8 cellular contexts compared by ENCODE assay signal in the genomic region with DNA sequence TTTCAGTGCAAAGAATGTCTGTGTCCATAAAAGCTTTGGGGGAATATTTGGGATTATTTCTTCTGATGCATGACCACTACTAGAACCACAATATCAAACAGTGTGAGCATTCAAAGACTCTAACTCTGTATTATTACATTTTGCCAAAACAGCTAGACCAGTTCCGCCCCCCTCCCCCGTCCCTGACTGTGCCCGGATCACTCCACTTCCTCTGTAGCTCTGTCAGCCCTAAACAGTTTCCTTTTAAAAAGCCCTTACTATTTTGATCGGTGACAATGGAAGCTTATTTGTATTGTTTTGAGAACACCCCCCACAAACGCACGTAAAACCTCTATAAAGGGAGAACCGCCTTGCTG. TPM values are rescaled to one million over a fixed set of nuclear protein-coding genes. Genes with fewer than 3 reads are reported as not detected.
DNase-seq lines count a peak whose midpoint lies in the region; ATAC-seq lines count a peak whose summit lies in the region.

No MANE protein-coding gene starts in this region.

- peak overlapping the region in 1 of 2 donors; percentile 27 for H3K27ac Mint-ChIP-seq in natural killer cell treated with Interleukin-12 subunit alpha and Interleukin-12 subunit beta and Interleukin-15 and Interleukin-18, amount 100 ng/mL, for 72 hours

- no peaks in the 10 kb centered on the region for H3K9me3 Mint-ChIP-seq in natural killer cell treated with Interleukin-12 subunit alpha and Interleukin-12 subunit beta and Interleukin-15 and Interleukin-18, amount 100 ng/mL, for 72 hours

- H3K27me3 ChIP-seq in HAP-1 (ENCODE audit: low read depth) (no peaks in the 10 kb centered on the region), endocrine pancreas (ENCODE audit: control insufficient read depth, insufficient read depth, low read length) (peaks cover 5% of the 10 kb centered on the region)

- H3K4me3 ChIP-seq in HAP-1 (peak overlapping the region; percentile 32), endocrine pancreas (ENCODE audit: control insufficient read depth, insufficient read depth, low read length) (no peak overlapping the region)

- peaks cover 3 to 14% of the 10 kb centered on the region in 2 donors for H3K4me1 Mint-ChIP-seq in natural killer cell treated with Interleukin-12 subunit alpha and Interleukin-12 subunit beta and Interleukin-15 and Interleukin-18, amount 100 ng/mL, for 72 hours (ENCODE audit: low read depth in 2 of 2)

- peak overlapping the region; percentile 41 for H3K9ac ChIP-seq in endocrine pancreas (ENCODE audit: control insufficient read depth, insufficient read depth, low read length)

- H3K4me1 ChIP-seq in HAP-1: peaks cover 4% of the 10 kb centered on the region
- no peaks in the 10 kb centered on the region for H3K4me1 ChIP-seq in endocrine pancreas (ENCODE audit: control insufficient read depth, insufficient read depth, low read length)

- peak; percentile 66 to 71 for ATAC-seq in natural killer cell treated with Interleukin-12 subunit alpha and Interleukin-12 subunit beta and Interleukin-15 and Interleukin-18, amount 100 ng/mL, for 72 hours
- ATAC-seq in GM18867 (IDR thresholded peaks at IDR 0.05; ENCODE audit: unreplicated experiment) (no peak), HG03565 (IDR thresholded peaks at IDR 0.05; ENCODE audit: unreplicated experiment) (no peak)

- H3K36me3 ChIP-seq in HAP-1 (replicated peaks): no peaks in the 10 kb centered on the region
- no peaks in the 10 kb centered on the region for H3K36me3 ChIP-seq in endocrine pancreas (ENCODE audit: control insufficient read depth, insufficient read depth, low read length)

- peak overlapping the region; percentile 77 for H3K4me3 Mint-ChIP-seq in natural killer cell treated with Interleukin-12 subunit alpha and Interleukin-12 subunit beta and Interleukin-15 and Interleukin-18, amount 100 ng/mL, for 72 hours

- DNase-seq in HAP-1 (ENCODE audit: low spot score in 2 of 2) (peak; percentile 12 to 22), SW480 (ENCODE audit: low spot score) (peak; percentile 45), glomerular visceral epithelial cell (ENCODE audit: extremely low spot score) (no peak), NCI-H82 (lab: John Stamatoyannopoulos, UW) (no peak)
- DNase-seq in natural killer cell treated with Interleukin-12 subunit alpha and Interleukin-12 subunit beta and Interleukin-15 and Interleukin-18, amount 100 ng/mL, for 72 hours (ENCODE audit: low spot score): no peak

- H3K27me3 Mint-ChIP-seq in natural killer cell treated with Interleukin-12 subunit alpha and Interleukin-12 subunit beta and Interleukin-15 and Interleukin-18, amount 100 ng/mL, for 72 hours: peaks cover 32 to 50% of the 10 kb centered on the region in 2 donors

- no peaks in the 10 kb centered on the region for H3K9me3 ChIP-seq in HAP-1
- H3K9me3 ChIP-seq in endocrine pancreas (ENCODE audit: control insufficient read depth, low read length): no peaks in the 10 kb centered on the region

- in situ Hi-C loops in HAP-1 (cut with MboI; ENCODE audit: low sequenced_read_pairs): loop anchor here (25.0 kb wide), 1 partner anchor 638 kb away; a partner anchor contains a TSS

- no peaks in the 10 kb centered on the region for H3K36me3 Mint-ChIP-seq in natural killer cell treated with Interleukin-12 subunit alpha and Interleukin-12 subunit beta and Interleukin-15 and Interleukin-18, amount 100 ng/mL, for 72 hours

RNA-seq across cellular contexts. Expression of a gene that starts 36.6 kb away (rescaled TPM):
- not detected for total RNA-seq in natural killer cell treated with Interleukin-12 subunit alpha and Interleukin-12 subunit beta and Interleukin-15 and Interleukin-18, amount 100 ng/mL, for 72 hours

Comparison
In these comparisons a context has a peak if more than half of its experiments do, and no peak if none do; other contexts are left out.
1. DNase-seq: peak in HAP-1 (2 of 2) and SW480 (single experiment); none in natural killer cell treated with Interleukin-12 subunit alpha and Interleukin-12 subunit beta and Interleukin-15 and Interleukin-18, amount 100 ng/mL, for 72 hours (single experiment), glomerular visceral epithelial cell (single experiment) and NCI-H82 (single experiment).
2. ATAC-seq: peak in natural killer cell treated with Interleukin-12 subunit alpha and Interleukin-12 subunit beta and Interleukin-15 and Interleukin-18, amount 100 ng/mL, for 72 hours (2 of 2); none in GM18867 (single experiment) and HG03565 (single experiment).